8 cellular contexts compared by ENCODE assay signal in the genomic region with DNA sequence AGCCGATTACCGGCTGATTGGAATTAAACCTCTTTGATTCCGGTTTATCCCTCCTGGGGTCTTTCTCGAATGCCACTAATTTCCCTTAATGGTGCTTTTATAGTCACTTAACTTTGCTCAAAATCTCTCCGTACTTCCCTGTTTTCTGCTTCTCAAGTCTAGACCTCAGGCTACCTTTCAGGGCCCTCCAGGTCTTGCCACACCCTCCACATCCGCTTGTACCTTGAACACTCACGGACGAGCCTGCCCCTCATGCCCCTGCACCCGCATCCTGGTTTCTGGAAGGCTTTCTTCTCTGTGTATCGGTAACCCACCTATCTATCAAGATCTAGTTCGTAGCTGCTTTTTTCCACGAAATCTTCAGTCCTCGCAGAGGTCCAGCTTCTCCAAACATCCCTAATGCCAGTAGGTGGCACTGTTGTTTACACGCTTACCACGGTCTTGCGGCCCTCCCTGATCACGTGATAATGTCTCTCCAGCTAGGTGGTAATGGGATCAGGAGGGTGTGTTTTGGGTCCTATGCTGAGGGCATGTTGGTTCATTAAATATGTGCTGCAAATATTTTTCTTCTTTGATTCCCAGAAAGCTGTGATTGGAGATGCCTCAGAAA. TPM values are rescaled to one million over a fixed set of nuclear protein-coding genes. Genes with fewer than 3 reads are reported as not detected.
A peak's percentile ranks its signal among the peaks of the same experiment; 100 is the strongest.
DNase-seq lines count a peak whose midpoint lies in the region; ATAC-seq and TF ChIP-seq lines count a peak whose summit lies in the region.

No MANE protein-coding gene starts in this region.

- DNase-seq in activated CD8-positive, alpha-beta memory T cell treated with anti-CD3 and anti-CD28 coated beads for 24 hours, result peak; percentile 68
- DNase-seq in activated CD8-positive, alpha-beta memory T cell treated with anti-CD3 and anti-CD28 coated beads, Interleukin-2, amount 50 U/mL, for 48 hours, result no peak
- peak; percentile 8 for DNase-seq in NCI-H510A (lab: John Stamatoyannopoulos, UW)
- peak; percentile 57 for DNase-seq in activated CD4-positive, alpha-beta T cell treated with anti-CD3 and anti-CD28 coated beads, Interleukin-2, amount 10 ng/mL, durations not matched to agents 7 days and 5 days
- DNase-seq in fibroblast of peridontal ligament (ENCODE audit: extremely low read depth), result peak; percentile 18
- peak; percentile 47 for DNase-seq in neural crest cell (ENCODE audit: low read depth, low spot score)

- H3K27ac Mint-ChIP-seq in activated CD4-positive, alpha-beta T cell treated with anti-CD3 and anti-CD28 coated beads, Interleukin-2, amount 10 ng/mL, durations not matched to agents 7 days and 5 days, result no peak overlapping the region
- H3K27ac Mint-ChIP-seq in neural crest cell (ENCODE audit: unreplicated experiment), result no peak overlapping the region

- H3K9me3 Mint-ChIP-seq in activated CD4-positive, alpha-beta T cell treated with anti-CD3 and anti-CD28 coated beads, Interleukin-2, amount 10 ng/mL, durations not matched to agents 7 days and 5 days, result no peaks in the 10 kb centered on the region
- no peaks in the 10 kb centered on the region for H3K9me3 Mint-ChIP-seq in neural crest cell

- H3K4me1 Mint-ChIP-seq in activated CD4-positive, alpha-beta T cell treated with anti-CD3 and anti-CD28 coated beads, Interleukin-2, amount 10 ng/mL, durations not matched to agents 7 days and 5 days, result peaks cover 12% of the 10 kb centered on the region
- H3K4me1 Mint-ChIP-seq in neural crest cell, result no peaks in the 10 kb centered on the region

- POLR2A ChIA-PET in activated CD4-positive, alpha-beta T cell treated with anti-CD3 and anti-CD28 coated beads, Interleukin-2, amount 10 ng/mL, durations not matched to agents 7 days and 5 days (lab: Charles Lee), result no interaction called here

- peak; percentile 78 for TF ChIP-seq CTCF in neural crest cell (conservative IDR thresholded peaks at IDR 0.05)

- H3K27me3 Mint-ChIP-seq in activated CD4-positive, alpha-beta T cell treated with anti-CD3 and anti-CD28 coated beads, Interleukin-2, amount 10 ng/mL, durations not matched to agents 7 days and 5 days, result peaks cover 35% of the 10 kb centered on the region
- peaks cover 30% of the 10 kb centered on the region for H3K27me3 Mint-ChIP-seq in neural crest cell (ENCODE audit: low read depth)

- H3K4me3 Mint-ChIP-seq in activated CD4-positive, alpha-beta T cell treated with anti-CD3 and anti-CD28 coated beads, Interleukin-2, amount 10 ng/mL, durations not matched to agents 7 days and 5 days, result peak overlapping the region; percentile 4
- H3K4me3 Mint-ChIP-seq in neural crest cell, result no peak overlapping the region

- no peaks in the 10 kb centered on the region for H3K36me3 Mint-ChIP-seq in activated CD4-positive, alpha-beta T cell treated with anti-CD3 and anti-CD28 coated beads, Interleukin-2, amount 10 ng/mL, durations not matched to agents 7 days and 5 days (ENCODE audit: low read depth)
- no peaks in the 10 kb centered on the region for H3K36me3 Mint-ChIP-seq in neural crest cell (ENCODE audit: low read depth)

- peak; percentile 61 for ATAC-seq in HG02981 (IDR thresholded peaks at IDR 0.05; ENCODE audit: unreplicated experiment)
- no peak for ATAC-seq in GM21360 (IDR thresholded peaks at IDR 0.05; ENCODE audit: unreplicated experiment)

- CTCF ChIA-PET in activated CD4-positive, alpha-beta T cell treated with anti-CD3 and anti-CD28 coated beads, Interleukin-2, amount 10 ng/mL, durations not matched to agents 7 days and 5 days (lab: Charles Lee), result interaction anchor here (0.6 to 2.3 kb wide), 9 partner anchors 9 to 71 kb away, joined by 3 to 14 read pairs (median 5); no protein-coding TSS in a partner anchor

RNA-seq across cellular contexts. Expression of gene ATP12A, which starts 13.8 kb away (rescaled TPM):
- total RNA-seq in activated CD4-positive, alpha-beta T cell treated with anti-CD3 and anti-CD28 coated beads, Interleukin-2, amount 10 ng/mL, durations not matched to agents 7 days and 5 days, result under 1 TPM; 0.27 TPM
- 0.12 and 0.23 TPM in 2 replicates for total RNA-seq in neural crest cell
